Comparison of ENCODE assay signal across 1 cellular context in genomic region chr3:41267975-41268640, GRCh38.
TF ChIP-seq lines count a peak whose summit lies in the region.

No MANE protein-coding gene starts in this region.

TF ChIP-seq in SK-N-SH, 30 proteins besides CTCF, POLR2A, EP300 and RAD21 (continued from another document):
- TF ChIP-seq RXRA (IDR thresholded peaks at IDR 0.05; ENCODE audit: borderline replicate concordance, low read depth) (no peak), ZBTB33 (IDR thresholded peaks at IDR 0.05; ENCODE audit: borderline replicate concordance, low read depth) (no peak), POLR2AphosphoS5 (IDR thresholded peaks at IDR 0.05; ENCODE audit: low read depth, low read length) (no peak), JUND (IDR thresholded peaks at IDR 0.05) (peak; percentile 80), REST (IDR thresholded peaks at IDR 0.05; ENCODE audit: low read depth, low read length) (no peak), EZH2phosphoT487 (IDR thresholded peaks at IDR 0.05; ENCODE audit: borderline replicate concordance, low read depth) (no peak), MAX (IDR thresholded peaks at IDR 0.05; ENCODE audit: low read depth) (peak; percentile 57; the same call in 1 of the 2 replicates), GABPA (IDR thresholded peaks at IDR 0.05; ENCODE audit: low read depth) (no peak)
